ENCODE assay signal across 26 cellular contexts in genomic region chr1:22592919-22593790, GRCh38. TPM values are rescaled to one million over a fixed set of nuclear protein-coding genes. Genes with fewer than 3 reads are reported as not detected.
DNase-seq lines count a peak whose midpoint lies in the region; ATAC-seq, FAIRE-seq and TF ChIP-seq lines count a peak whose summit lies in the region.
"Had no signal": no experiment of that assay in that cellular context is flagged by ENCODE, and none has a peak within 500 bp of the region (broad histone marks: within the 10 kb centered on the region; RNA-seq: fewer than 3 reads in every experiment).

No MANE protein-coding gene starts in this region.

- no TSS peak for BruUV-seq in K562 (replicated peaks; lab: Mats Ljungman, UMichigan)

- no peaks in the 10 kb centered on the region for H3K79me2 ChIP-seq in K562 (ENCODE audit: control insufficient read depth, insufficient read depth, low read length)
- no peaks in the 10 kb centered on the region for H3K79me2 ChIP-seq in mesendoderm (ENCODE audit: control insufficient read depth, insufficient read depth, low read length)

- H3K18ac ChIP-seq in mesendoderm (ENCODE audit: low read length): no peak overlapping the region

- no peak for TF ChIP-seq CTCF in K562 (IDR thresholded peaks at IDR 0.05 in 2 of 3, conservative IDR thresholded peaks at IDR 0.05 in 1 of 3; ENCODE audit: insufficient read depth in 2 of 3, low read depth in 1 of 3, low read length in 3 of 3)

- no peaks in the 10 kb centered on the region for H3K79me1 ChIP-seq in mesendoderm (ENCODE audit: low read length)

- H2AK5ac ChIP-seq in mesendoderm (ENCODE audit: low read length): no peak overlapping the region

- H3K9me1 ChIP-seq in K562 (ENCODE audit: control insufficient read depth, insufficient read depth, low read length): peaks cover 4% of the 10 kb centered on the region

- TF ChIP-seq POLR2A in K562 (conservative IDR thresholded peaks at IDR 0.05): no peak

- no peak for TF ChIP-seq RAD21 in K562 (CRISPR knock-in tag; conservative IDR thresholded peaks at IDR 0.05 in 1 of 2, IDR thresholded peaks at IDR 0.05 in 1 of 2)

- H2BK120ac ChIP-seq in mesendoderm (ENCODE audit: low read depth, low read length): no peak overlapping the region

- ATAC-seq in K562: no peak; the same call in 2 of the 3 replicates
- no peak for ATAC-seq in GM19395 (IDR thresholded peaks at IDR 0.05; ENCODE audit: unreplicated experiment)
- ATAC-seq: CD8-positive, alpha-beta T cell; sciatic nerve; stimulated activated naive CD8-positive, alpha-beta T cell treated with anti-CD3 and anti-CD28 coated beads, Interleukin-15, amount 100 ng/mL, for 72 hours had no signal

- POLR2A ChIA-PET in K562 (lab: Yijun Ruan, JAX): interaction anchor here (0.6 kb wide), 1 partner anchor 25 kb away, joined by 3 read pairs; no protein-coding TSS in a partner anchor

- H3K36me3 ChIP-seq in HUES6 (ENCODE audit: control insufficient read depth, insufficient read depth, low read length) (no peaks in the 10 kb centered on the region), K562 (ENCODE audit: control insufficient read depth, insufficient read depth, low read length) (no peaks in the 10 kb centered on the region), mesendoderm (ENCODE audit: control insufficient read depth, insufficient read depth, low read length) (no peaks in the 10 kb centered on the region)
- H3K36me3 ChIP-seq: brain microvascular endothelial cell, upper lobe of left lung had no signal

- H3K4me1 ChIP-seq in HUES6 (ENCODE audit: control insufficient read depth, insufficient read depth, low read length) (no peaks in the 10 kb centered on the region; the same call in 1 of the 2 replicates), K562 (replicated peaks in 1 of 2; ENCODE audit: control insufficient read depth in 2 of 2, insufficient read depth in 2 of 2, low read length in 2 of 2) (peaks cover 0 to 17% of the 10 kb centered on the region in 2 experiments; a peak in 1 of 5 replicates), mesendoderm (ENCODE audit: control insufficient read depth, low read depth, low read length) (no peaks in the 10 kb centered on the region)
- H3K4me1 ChIP-seq: upper lobe of left lung had no signal

- no peak overlapping the region for H2AFZ ChIP-seq in K562 (ENCODE audit: low read depth, low read length)

- H4K8ac ChIP-seq in mesendoderm (ENCODE audit: low read depth, low read length): no peak overlapping the region

- H3K56ac ChIP-seq in mesendoderm (ENCODE audit: low read length): peak overlapping the region; percentile 75

- H3K4ac ChIP-seq in mesendoderm (ENCODE audit: low read depth, low read length): no peak overlapping the region

- in situ Hi-C loops in K562 (cut with MboI): no loop called here

- intact Hi-C loops in K562 (cut with micrococcal nuclease): no loop called here

- H2BK15ac ChIP-seq in mesendoderm (replicated peaks; ENCODE audit: low read depth): no peak overlapping the region

- H3K27ac ChIP-seq in HUES6 (ENCODE audit: low read depth, low read length) (no peak overlapping the region), K562 (ENCODE audit: extremely low read depth, low read depth, low read length) (no peak overlapping the region), mesendoderm (ENCODE audit: low read depth, low read length) (no peak overlapping the region)
- H3K27ac ChIP-seq: brain microvascular endothelial cell, epithelial cell of prostate, upper lobe of left lung had no signal

- H3K4me3 ChIP-seq in HUES6 (ENCODE audit: low read depth, low read length) (peak overlapping the region; percentile 49), K562 (no peak overlapping the region), mesendoderm (ENCODE audit: low read length) (no peak overlapping the region)
- H3K4me3 ChIP-seq: upper lobe of left lung had no signal

- FAIRE-seq in K562 (lab: Jason Lieb, UNC): no peak
- FAIRE-seq: HTR-8/SVneo had no signal

- no peak overlapping the region for H4K5ac ChIP-seq in mesendoderm (ENCODE audit: low read length)

- CTCF ChIA-PET in K562 (lab: Yijun Ruan, JAX; ENCODE audit: low intra/inter-chr PET ratio): no interaction called here

- no peak overlapping the region for H3K4me2 ChIP-seq in K562 (ENCODE audit: insufficient read depth, low read length)
- peak overlapping the region; percentile 63 for H3K4me2 ChIP-seq in mesendoderm (ENCODE audit: low read length)
- H3K4me2 ChIP-seq: SK-N-SH had no signal

- H4K20me1 ChIP-seq in K562 (replicated peaks; ENCODE audit: control insufficient read depth, insufficient read depth, low read length): peaks cover 17% of the 10 kb centered on the region

- H3K9ac ChIP-seq in HUES6 (ENCODE audit: low read length): no peak overlapping the region
- peak overlapping the region in 1 of 2 experiments; percentile 48; a peak in 1 of 4 replicates for H3K9ac ChIP-seq in K562 (ENCODE audit: insufficient read depth in 1 of 2, low read depth in 2 of 2, low read length in 2 of 2)
- peak overlapping the region; percentile 46 for H3K9ac ChIP-seq in mesendoderm (ENCODE audit: low read length)
- H3K9ac ChIP-seq: SK-N-SH had no signal

- no peak overlapping the region for H3K23ac ChIP-seq in mesendoderm (ENCODE audit: low read length)

- TF ChIP-seq EP300 in K562 (IDR thresholded peaks at IDR 0.05; ENCODE audit: low read length): no peak

- H3K27me3 ChIP-seq in HUES6 (ENCODE audit: control insufficient read depth, insufficient read depth, low read length) (peaks cover 20% of the 10 kb centered on the region; the same call in 1 of the 2 replicates), K562 (ENCODE audit: control insufficient read depth in 2 of 2, insufficient read depth in 2 of 2, low read length in 2 of 2) (peaks cover 39 to 80% of the 10 kb centered on the region in 2 experiments), mesendoderm (ENCODE audit: insufficient read depth, low read length, poor library complexity) (no peaks in the 10 kb centered on the region)

- WGBS in K562 (ENCODE audit: insufficient coverage, low coverage, missing lambda C conversion rate): 2% methylated on average over 38 of the region's 38 CpGs
- WGBS in mesendoderm (ENCODE audit: extremely low coverage, insufficient coverage, low lambda C conversion rate): no CpG with 5 or more reads among the region's 38 CpGs

- H3K9me3 ChIP-seq in HUES6 (ENCODE audit: control insufficient read depth, insufficient read depth, low read depth, low read length) (no peaks in the 10 kb centered on the region), K562 (replicated peaks; ENCODE audit: control insufficient read depth, insufficient read depth, low read depth, low read length) (no peaks in the 10 kb centered on the region)
- H3K9me3 ChIP-seq: SK-N-SH, upper lobe of left lung had no signal

- H2BK5ac ChIP-seq in mesendoderm (ENCODE audit: low read length): no peak overlapping the region

- DNase-seq in DMS53 (lab: John Stamatoyannopoulos, UW) (peak; percentile 89), K562 (ENCODE audit: extremely low read depth in 1 of 4, low spot score in 3 of 4) (no peak), mesendoderm (peak; percentile 68), NCI-H1048 (lab: John Stamatoyannopoulos, UW) (no peak), NCI-H1417 treated with DMSO at 0.1 percent for 48 hours (lab: John Stamatoyannopoulos, UW) (no peak), Kasumi-1 (lab: John Stamatoyannopoulos, UW) (no peak)
- DNase-seq: activated CD4-positive, CD25-positive, alpha-beta regulatory T cell treated with anti-CD3 and anti-CD28 coated beads, Interleukin-2, amount 50 U/mL, for 72 hours; brain microvascular endothelial cell; CD8-positive, alpha-beta T cell; naive B cell; NCI-H1930; NCI-H82; SK-N-SH; stimulated activated CD4-positive, alpha-beta T cell treated with anti-CD3 and anti-CD28 coated beads, Interleukin-2, amount 100 ng/mL, for 24 hours; stimulated activated naive CD8-positive, alpha-beta T cell treated with anti-CD3 and anti-CD28 coated beads, Interleukin-15, amount 100 ng/mL, for 72 hours; T-helper 9 cell had no signal

RNA-seq across cellular contexts. Expression of gene EPHA8, which starts 29.9 kb away (rescaled TPM):
- not detected in 2 replicates for total RNA-seq in K562 (2011; cell fraction: chromatin; rRNA removed; ENCODE audit: low replicate concordance)
- not detected in 2 replicates for total RNA-seq in K562 (2011; cell fraction: nucleolus; rRNA removed)
- not detected in 2 replicates for total RNA-seq in K562 (2011; cell fraction: nucleoplasm; rRNA removed)
- not detected in 2 replicates for total RNA-seq in K562 (2014; rRNA removed)
- total RNA-seq in K562 (2014; rRNA removed; fragmentation: Illumina TruSeq; extraction: Trizol): not detected in 2 replicates
- total RNA-seq in K562 (2015; rRNA removed; fragmentation: Illumina TruSeq; extraction: Trizol): not detected in 2 replicates
- total RNA-seq in K562 (2021): not detected in 2 replicates
- polyA plus RNA-seq in K562 (2011; rRNA removed): not detected in 2 replicates
- polyA plus RNA-seq in K562 (2011; cell fraction: cytosol; rRNA removed): not detected in 2 replicates
- not detected in 2 replicates for polyA plus RNA-seq in K562 (2011; cell fraction: nucleus; rRNA removed)
- polyA plus RNA-seq in K562 (2012): not detected in 2 replicates
- polyA plus RNA-seq in K562 (2014; fragmentation: Illumina TruSeq; extraction: Trizol): not detected in 2 replicates
- not detected for polyA plus RNA-seq in K562 (2014; fragmentation: Nextera tagmentation; extraction: Ambion mirVana)
- not detected in 2 replicates for polyA plus RNA-seq in K562 (2014; rRNA removed)
- polyA minus RNA-seq in K562 (2011; rRNA and poly(A)+ RNA removed): not detected in 2 replicates
- polyA minus RNA-seq in K562 (2011; cell fraction: cytosol; rRNA and poly(A)+ RNA removed): not detected in 2 replicates
- not detected in 2 replicates for polyA minus RNA-seq in K562 (2011; cell fraction: nucleus; rRNA and poly(A)+ RNA removed)
- 1.3 TPM for polyA plus RNA-seq in mesendoderm (2013, experiment 1 of 2)
- polyA plus RNA-seq in mesendoderm (2013, experiment 2 of 2): 1.7 TPM
- total RNA-seq: CD8-positive, alpha-beta T cell; G401; lung microvascular endothelial cell; MCF 10A; sciatic nerve; upper lobe of left lung had no signal

RNA-seq across cellular contexts. Expression of gene C1QA, which starts 43.3 kb away (rescaled TPM):
- total RNA-seq in K562 (2011; cell fraction: chromatin; rRNA removed; ENCODE audit: low replicate concordance): not detected in 2 replicates
- total RNA-seq in K562 (2011; cell fraction: nucleolus; rRNA removed): not detected in 2 replicates
- not detected in 2 replicates for total RNA-seq in K562 (2011; cell fraction: nucleoplasm; rRNA removed)
- total RNA-seq in K562 (2014; rRNA removed) (not detected in 2 replicates), K562 (2014; rRNA removed; fragmentation: Illumina TruSeq; extraction: Trizol) (not detected in 2 replicates), K562 (2015; rRNA removed; fragmentation: Illumina TruSeq; extraction: Trizol) (not detected in 2 replicates), K562 (2021) (0.71 and 0.94 TPM in 2 replicates)
- polyA plus RNA-seq in K562 (2011; rRNA removed) (not detected in 2 replicates), K562 (2014; fragmentation: Illumina TruSeq; extraction: Trizol) (not detected in 2 replicates), K562 (2014; fragmentation: Nextera tagmentation; extraction: Ambion mirVana) (not detected), K562 (2014; rRNA removed) (not detected in 2 replicates)
- not detected in 2 replicates for polyA plus RNA-seq in K562 (2011; cell fraction: cytosol; rRNA removed)
- polyA plus RNA-seq in K562 (2011; cell fraction: nucleus; rRNA removed): not detected in 2 replicates
- not detected in 2 replicates for polyA plus RNA-seq in K562 (2012)
- not detected in 2 replicates for polyA minus RNA-seq in K562 (2011; rRNA and poly(A)+ RNA removed)
- polyA minus RNA-seq in K562 (2011; cell fraction: cytosol; rRNA and poly(A)+ RNA removed): not detected in 2 replicates
- polyA minus RNA-seq in K562 (2011; cell fraction: nucleus; rRNA and poly(A)+ RNA removed): not detected in 2 replicates
- not detected for polyA plus RNA-seq in mesendoderm (2013, experiment 1 of 2)
- polyA plus RNA-seq in mesendoderm (2013, experiment 2 of 2): not detected
- total RNA-seq: CD8-positive, alpha-beta T cell; G401; lung microvascular endothelial cell; MCF 10A; osteocyte had no signal
- polyA plus RNA-seq: SK-N-SH had no signal

RNA-seq across cellular contexts. Expression of gene C1QC, which starts 50.3 kb away (rescaled TPM):
- total RNA-seq in K562 (2011; cell fraction: chromatin; rRNA removed; ENCODE audit: low replicate concordance): not detected in 2 replicates
- total RNA-seq in K562 (2011; cell fraction: nucleolus; rRNA removed): not detected in 2 replicates
- total RNA-seq in K562 (2011; cell fraction: nucleoplasm; rRNA removed): not detected in 2 replicates
- total RNA-seq in K562 (2014; rRNA removed) (not detected in 2 replicates), K562 (2014; rRNA removed; fragmentation: Illumina TruSeq; extraction: Trizol) (not detected in 2 replicates), K562 (2015; rRNA removed; fragmentation: Illumina TruSeq; extraction: Trizol) (not detected in 2 replicates), K562 (2021) (0.47 and 0.69 TPM in 2 replicates)
- polyA plus RNA-seq in K562 (2011; rRNA removed) (not detected in 2 replicates), K562 (2014; fragmentation: Illumina TruSeq; extraction: Trizol) (not detected in 2 replicates), K562 (2014; fragmentation: Nextera tagmentation; extraction: Ambion mirVana) (not detected), K562 (2014; rRNA removed) (not detected in 2 replicates)
- polyA plus RNA-seq in K562 (2011; cell fraction: cytosol; rRNA removed): not detected in 2 replicates
- polyA plus RNA-seq in K562 (2011; cell fraction: nucleus; rRNA removed): not detected in 2 replicates
- polyA plus RNA-seq in K562 (2012): not detected in 2 replicates
- polyA minus RNA-seq in K562 (2011; rRNA and poly(A)+ RNA removed): not detected in 2 replicates
- polyA minus RNA-seq in K562 (2011; cell fraction: cytosol; rRNA and poly(A)+ RNA removed): not detected in 2 replicates
- not detected in 2 replicates for polyA minus RNA-seq in K562 (2011; cell fraction: nucleus; rRNA and poly(A)+ RNA removed)
- polyA plus RNA-seq in mesendoderm (2013, experiment 1 of 2): not detected
- not detected for polyA plus RNA-seq in mesendoderm (2013, experiment 2 of 2)
- total RNA-seq: CD8-positive, alpha-beta T cell; G401; lung microvascular endothelial cell; MCF 10A; osteocyte had no signal
- polyA plus RNA-seq: SK-N-SH had no signal

RNA-seq across cellular contexts. Expression of gene C1QB, which starts 59.9 kb away (rescaled TPM):
- total RNA-seq in K562 (2011; cell fraction: chromatin; rRNA removed; ENCODE audit: low replicate concordance): not detected in 2 replicates
- not detected in 2 replicates for total RNA-seq in K562 (2011; cell fraction: nucleolus; rRNA removed)
- not detected in 2 replicates for total RNA-seq in K562 (2011; cell fraction: nucleoplasm; rRNA removed)
- total RNA-seq in K562 (2014; rRNA removed): not detected in 2 replicates
- total RNA-seq in K562 (2014; rRNA removed; fragmentation: Illumina TruSeq; extraction: Trizol): not detected in 2 replicates
- not detected in 2 replicates for total RNA-seq in K562 (2015; rRNA removed; fragmentation: Illumina TruSeq; extraction: Trizol)
- 0.51 and 0.55 TPM in 2 replicates for total RNA-seq in K562 (2021)
- polyA plus RNA-seq in K562 (2011; rRNA removed): not detected in 2 replicates
- not detected in 2 replicates for polyA plus RNA-seq in K562 (2011; cell fraction: cytosol; rRNA removed)
- not detected in 2 replicates for polyA plus RNA-seq in K562 (2011; cell fraction: nucleus; rRNA removed)
- polyA plus RNA-seq in K562 (2012): not detected in 2 replicates
- not detected in 2 replicates for polyA plus RNA-seq in K562 (2014; fragmentation: Illumina TruSeq; extraction: Trizol)
- polyA plus RNA-seq in K562 (2014; fragmentation: Nextera tagmentation; extraction: Ambion mirVana): not detected
- polyA plus RNA-seq in K562 (2014; rRNA removed): not detected in 2 replicates
- polyA minus RNA-seq in K562 (2011; rRNA and poly(A)+ RNA removed): not detected in 2 replicates
- polyA minus RNA-seq in K562 (2011; cell fraction: cytosol; rRNA and poly(A)+ RNA removed): not detected in 2 replicates
- not detected in 2 replicates for polyA minus RNA-seq in K562 (2011; cell fraction: nucleus; rRNA and poly(A)+ RNA removed)
- not detected for polyA plus RNA-seq in mesendoderm (2013, experiment 1 of 2)
- polyA plus RNA-seq in mesendoderm (2013, experiment 2 of 2): not detected
- total RNA-seq: CD8-positive, alpha-beta T cell; G401; lung microvascular endothelial cell; MCF 10A; osteocyte had no signal
- polyA plus RNA-seq: SK-N-SH had no signal

Comparison
In these comparisons a context has a peak if more than half of its experiments do, and no peak if none do; other contexts are left out.
1. DNase-seq: peak in DMS53 (single experiment) and mesendoderm (single experiment); none in K562 (0 of 4), NCI-H1048 (single experiment), NCI-H1417 treated with DMSO at 0.1 percent for 48 hours (single experiment) and Kasumi-1 (0 of 2).